In the genomic region with DNA sequence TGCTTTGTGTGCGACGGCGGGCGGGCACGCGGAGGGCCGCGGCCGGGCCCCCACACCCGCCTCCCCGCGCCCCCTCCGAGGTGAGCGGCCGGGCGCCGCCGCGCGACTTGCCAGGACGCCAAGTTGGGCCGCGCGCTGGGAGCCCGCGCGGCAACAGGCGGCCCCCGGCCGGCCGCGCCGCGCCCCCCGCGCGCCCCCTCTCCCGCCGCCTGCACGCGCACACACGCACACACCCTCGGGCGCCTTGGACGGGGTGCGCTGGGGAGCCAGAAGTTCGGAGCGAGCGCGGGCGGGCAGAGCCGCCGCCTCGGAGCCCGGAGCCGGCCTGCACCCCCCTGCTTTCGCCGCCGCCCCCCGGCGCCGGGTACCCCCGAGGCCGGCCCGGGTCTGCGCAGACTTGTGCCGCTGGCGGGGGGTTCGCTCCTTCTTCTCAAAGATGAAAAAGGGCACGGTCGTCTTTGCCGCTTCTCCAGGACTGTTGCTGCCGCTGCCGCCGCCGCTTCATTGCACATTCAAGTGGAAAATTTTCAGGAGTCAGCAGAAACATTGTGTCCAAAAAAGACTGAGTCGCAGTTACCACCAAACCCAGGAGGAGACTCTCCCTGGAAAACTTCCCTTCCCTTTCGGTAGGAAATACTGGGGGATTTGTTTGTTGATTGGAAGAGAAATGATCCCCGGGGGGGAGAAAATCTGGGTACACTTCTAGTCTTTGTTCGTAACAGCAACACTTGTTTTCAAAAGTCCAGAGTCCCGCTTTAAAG, we compare ENCODE assay signal across 8 cellular contexts. TPM values are rescaled to one million over a fixed set of nuclear protein-coding genes. Genes with fewer than 3 reads are reported as not detected.
A peak's percentile ranks its signal among the peaks of the same experiment; 100 is the strongest.
DNase-seq lines count a peak whose midpoint lies in the region; ATAC-seq and TF ChIP-seq lines count a peak whose summit lies in the region.

No MANE protein-coding gene starts in this region.

- H3K27ac Mint-ChIP-seq in stimulated activated effector memory CD8-positive, alpha-beta T cell treated with anti-CD3 and anti-CD28 coated beads, Interleukin-12 subunit alpha, Interleukin-12 subunit beta, amount 100 ng/mL, for 72 hours = no peak overlapping the region

- peak; percentile 31 for DNase-seq in activated CD4-positive, CD25-positive, alpha-beta regulatory T cell treated with anti-CD3 and anti-CD28 coated beads, Interleukin-2, amount 50 U/mL, for 72 hours
- no peak for DNase-seq in activated CD4-positive, CD25-positive, alpha-beta regulatory T cell (lab: John Stamatoyannopoulos, UW)
- peak; percentile 19 for DNase-seq in NCI-H345 treated with DMSO at 0.1 percent for 48 hours (lab: John Stamatoyannopoulos, UW; ENCODE audit: unreplicated experiment)
- DNase-seq in cardiac fibroblast (ENCODE audit: low read depth in 2 of 2) = peak; percentile 46 to 49
- no peak for DNase-seq in kidney epithelial cell (ENCODE audit: low read depth)
- peak in 1 of 2 donors; percentile 43 for DNase-seq in stimulated activated effector memory CD8-positive, alpha-beta T cell treated with anti-CD3 and anti-CD28 coated beads, Interleukin-12 subunit alpha, Interleukin-12 subunit beta, amount 100 ng/mL, for 72 hours (ENCODE audit: low spot score in 2 of 2)

- H3K4me3 Mint-ChIP-seq in stimulated activated effector memory CD8-positive, alpha-beta T cell treated with anti-CD3 and anti-CD28 coated beads, Interleukin-12 subunit alpha, Interleukin-12 subunit beta, amount 100 ng/mL, for 72 hours = peak overlapping the region; percentile 52

- no peaks in the 10 kb centered on the region for H3K27me3 ChIP-seq in kidney epithelial cell (ENCODE audit: control insufficient read depth, insufficient read depth, low read length)

- H3K36me3 ChIP-seq in kidney epithelial cell (ENCODE audit: control insufficient read depth, insufficient read depth, low read length) = no peaks in the 10 kb centered on the region

- H3K4me1 Mint-ChIP-seq in stimulated activated effector memory CD8-positive, alpha-beta T cell treated with anti-CD3 and anti-CD28 coated beads, Interleukin-12 subunit alpha, Interleukin-12 subunit beta, amount 100 ng/mL, for 72 hours = no peaks in the 10 kb centered on the region

- H3K4me3 ChIP-seq in cardiac fibroblast (replicated peaks in 1 of 2; ENCODE audit: low read depth in 2 of 2, low read length in 2 of 2) = peak overlapping the region; percentile 55 to 62
- H3K4me3 ChIP-seq in kidney epithelial cell (ENCODE audit: low read depth, low read length) = peak overlapping the region; percentile 75

- ATAC-seq in stimulated activated effector memory CD8-positive, alpha-beta T cell treated with anti-CD3 and anti-CD28 coated beads, Interleukin-12 subunit alpha, Interleukin-12 subunit beta, amount 100 ng/mL, for 72 hours = no peak
- no peak for ATAC-seq in HG03378 (IDR thresholded peaks at IDR 0.05; ENCODE audit: unreplicated experiment)
- no peak for ATAC-seq in HG02870 (IDR thresholded peaks at IDR 0.05; ENCODE audit: unreplicated experiment)

- H3K9me3 Mint-ChIP-seq in stimulated activated effector memory CD8-positive, alpha-beta T cell treated with anti-CD3 and anti-CD28 coated beads, Interleukin-12 subunit alpha, Interleukin-12 subunit beta, amount 100 ng/mL, for 72 hours = no peaks in the 10 kb centered on the region

- no peaks in the 10 kb centered on the region for H3K36me3 Mint-ChIP-seq in stimulated activated effector memory CD8-positive, alpha-beta T cell treated with anti-CD3 and anti-CD28 coated beads, Interleukin-12 subunit alpha, Interleukin-12 subunit beta, amount 100 ng/mL, for 72 hours

- TF ChIP-seq CTCF in cardiac fibroblast (IDR thresholded peaks at IDR 0.05; ENCODE audit: low read depth, low read length) (no peak), kidney epithelial cell (IDR thresholded peaks at IDR 0.05; ENCODE audit: insufficient read depth, low read length, poor library complexity, severe bottlenecking) (no peak)

RNA-seq across cellular contexts. Expression of a gene that starts 0.9 kb away (rescaled TPM):
- 76.7 and 88.1 TPM in 2 replicates for total RNA-seq in kidney epithelial cell

Comparison
In these comparisons a context has a peak if more than half of its experiments do, and no peak if none do; other contexts are left out.
1. DNase-seq: peak in activated CD4-positive, CD25-positive, alpha-beta regulatory T cell treated with anti-CD3 and anti-CD28 coated beads, Interleukin-2, amount 50 U/mL, for 72 hours (single experiment), NCI-H345 treated with DMSO at 0.1 percent for 48 hours (single experiment) and cardiac fibroblast (2 of 2); none in activated CD4-positive, CD25-positive, alpha-beta regulatory T cell (0 of 4) and kidney epithelial cell (single experiment).